8 cellular contexts compared by ENCODE assay signal in genomic region chr4:77819836-77820679, GRCh38. TPM values are rescaled to one million over a fixed set of nuclear protein-coding genes. Genes with fewer than 3 reads are reported as not detected.
DNase-seq lines count a peak whose midpoint lies in the region; ATAC-seq and TF ChIP-seq lines count a peak whose summit lies in the region.

No MANE protein-coding gene starts in this region.

- peaks cover 0 to 6% (median 0%) of the 10 kb centered on the region in 7 donors for H3K9me3 Mint-ChIP-seq in CD4-positive, CD25-positive, alpha-beta regulatory T cell

- H3K4me1 Mint-ChIP-seq in CD4-positive, CD25-positive, alpha-beta regulatory T cell = peaks cover 29 to 60% (median 37%) of the 10 kb centered on the region in 4 donors

- H3K36me3 Mint-ChIP-seq in CD4-positive, CD25-positive, alpha-beta regulatory T cell = peaks cover 11% of the 10 kb centered on the region

- peak; percentile 91 to 97 (median 96) for DNase-seq in CD4-positive, CD25-positive, alpha-beta regulatory T cell
- DNase-seq in NCI-H774 (lab: John Stamatoyannopoulos, UW) (peak; percentile 81), dermis microvascular lymphatic vessel endothelial cell (ENCODE audit: low read depth in 2 of 2) (peak; percentile 46 to 92), lower lobe of right lung (peak; percentile 94)
- DNase-seq in activated CD4-positive, alpha-beta T cell treated with anti-CD3 and anti-CD28 coated beads, Interleukin-2, amount 50 U/mL, for 48 hours = peak; percentile 94 to 95
- peak; percentile 87 to 94 (median 90) for DNase-seq in stimulated activated CD4-positive, alpha-beta T cell treated with anti-CD3 and anti-CD28 coated beads, TNF-alpha, amount 100 ng/mL, for 24 hours (ENCODE audit: low read depth in 3 of 3)

- H3K4me1 ChIP-seq in CD4-positive, CD25-positive, alpha-beta regulatory T cell (ENCODE audit: control insufficient read depth, insufficient read depth, low read length, poor library complexity, severe bottlenecking) = peaks cover 52% of the 10 kb centered on the region
- peaks cover 50% of the 10 kb centered on the region for H3K4me1 ChIP-seq in lower lobe of right lung

- no peaks in the 10 kb centered on the region for H3K9me3 ChIP-seq in CD4-positive, CD25-positive, alpha-beta regulatory T cell (ENCODE audit: control insufficient read depth in 2 of 2, low read length in 2 of 2)
- H3K9me3 ChIP-seq in lower lobe of right lung = no peaks in the 10 kb centered on the region

- no peaks in the 10 kb centered on the region for H3K36me3 ChIP-seq in CD4-positive, CD25-positive, alpha-beta regulatory T cell (ENCODE audit: control insufficient read depth, insufficient read depth, low read length)
- no peaks in the 10 kb centered on the region for H3K36me3 ChIP-seq in lower lobe of right lung

- H3K27me3 Mint-ChIP-seq in CD4-positive, CD25-positive, alpha-beta regulatory T cell = peaks cover 13% of the 10 kb centered on the region

- no peak for TF ChIP-seq CTCF in lower lobe of right lung (IDR thresholded peaks at IDR 0.05)

- H3K27ac ChIP-seq in CD4-positive, CD25-positive, alpha-beta regulatory T cell (ENCODE audit: insufficient read depth, low read length, poor library complexity, severe bottlenecking) = peak overlapping the region; percentile 99
- peak overlapping the region; percentile 99 for H3K27ac ChIP-seq in lower lobe of right lung

- peak overlapping the region; percentile 97 to 100 (median 99) for H3K27ac Mint-ChIP-seq in CD4-positive, CD25-positive, alpha-beta regulatory T cell

- peak; percentile 78 to 80 for ATAC-seq in CD4-positive, CD25-positive, alpha-beta regulatory T cell (ENCODE audit: low read depth in 2 of 2)
- ATAC-seq in GM19351 (IDR thresholded peaks at IDR 0.05; ENCODE audit: unreplicated experiment) = peak; percentile 71
- peak; percentile 69 for ATAC-seq in HG03520 (IDR thresholded peaks at IDR 0.05; ENCODE audit: unreplicated experiment)
- peak; percentile 94 to 95 for ATAC-seq in lower lobe of right lung

- intact Hi-C loops in lower lobe of right lung (cut with DNase I) = no loop called here

- H3K27me3 ChIP-seq in CD4-positive, CD25-positive, alpha-beta regulatory T cell (ENCODE audit: control insufficient read depth, insufficient read depth, low read length) = no peaks in the 10 kb centered on the region
- H3K27me3 ChIP-seq in lower lobe of right lung (ENCODE audit: low read depth) = no peaks in the 10 kb centered on the region

- H3K4me3 ChIP-seq in CD4-positive, CD25-positive, alpha-beta regulatory T cell (ENCODE audit: low read depth, low read length) = peak overlapping the region; percentile 94
- peak overlapping the region; percentile 91 for H3K4me3 ChIP-seq in lower lobe of right lung

- H3K4me3 Mint-ChIP-seq in CD4-positive, CD25-positive, alpha-beta regulatory T cell = peak overlapping the region; percentile 95 to 99 (median 96)

RNA-seq across cellular contexts. Expression of gene CNOT6L, which starts 0.9 kb away (rescaled TPM):
- total RNA-seq in CD4-positive, CD25-positive, alpha-beta regulatory T cell = 237 TPM
- polyA plus RNA-seq in CD4-positive, CD25-positive, alpha-beta regulatory T cell = 10 to 100 TPM; 44.1 to 55.5 (median 51.2) TPM
- total RNA-seq in dermis microvascular lymphatic vessel endothelial cell = 32.1 and 40.3 TPM in 2 replicates
- total RNA-seq in lower lobe of right lung = 54.1 TPM

RNA-seq across cellular contexts. Expression of gene MRPL1, which starts 42.6 kb away (rescaled TPM):
- 31.3 TPM for total RNA-seq in CD4-positive, CD25-positive, alpha-beta regulatory T cell
- polyA plus RNA-seq in CD4-positive, CD25-positive, alpha-beta regulatory T cell = 10 to 100 TPM; 32.0 to 36.8 (median 33.7) TPM
- 11.4 and 23.1 TPM in 2 replicates for total RNA-seq in dermis microvascular lymphatic vessel endothelial cell
- 25.8 TPM for total RNA-seq in lower lobe of right lung

Comparison
In these comparisons a context has a peak if more than half of its experiments do, and no peak if none do; other contexts are left out.
1. Peak in every context shown above with its lines: DNase-seq, ATAC-seq, H3K4me3 ChIP-seq and H3K27ac ChIP-seq.